Comparison of ENCODE assay signal across 1 cellular context in the genomic region with DNA sequence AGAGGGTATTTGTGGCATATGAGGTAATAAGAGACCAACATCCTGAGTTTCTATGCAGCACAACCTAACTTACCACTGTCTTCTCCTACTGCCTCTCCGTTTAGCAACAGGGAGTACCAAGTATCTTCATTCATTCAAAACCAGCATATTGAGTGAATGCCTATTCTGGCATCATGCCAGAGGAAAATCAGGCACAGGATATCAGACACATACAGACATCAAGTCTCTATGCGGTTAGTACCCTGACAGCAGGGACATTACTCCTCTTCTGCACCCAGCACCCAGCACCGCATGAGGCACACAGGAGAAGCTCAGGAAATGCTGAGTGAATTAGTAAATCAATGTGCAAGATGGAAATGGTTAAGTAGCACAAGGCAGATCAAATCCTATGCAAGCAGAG.
TF ChIP-seq lines count a peak whose summit lies in the region.

No MANE protein-coding gene starts in this region.

TF ChIP-seq in endothelial cell of umbilical vein, 7 proteins besides CTCF, POLR2A, EP300 and RAD21 (continued from another document):
- TF ChIP-seq, protein P1, sequence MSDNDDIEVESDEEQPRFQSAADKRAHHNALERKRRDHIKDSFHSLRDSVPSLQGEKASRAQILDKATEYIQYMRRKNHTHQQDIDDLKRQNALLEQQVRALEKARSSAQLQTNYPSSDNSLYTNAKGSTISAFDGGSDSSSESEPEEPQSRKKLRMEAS (IDR thresholded peaks at IDR 0.05; ENCODE audit: insufficient read depth, insufficient read length), result no peak
- no peak for TF ChIP-seq POLR2AphosphoS5 (IDR thresholded peaks at IDR 0.05; ENCODE audit: insufficient read depth, low read depth, low read length)
TF ChIP-seq in endothelial cell of umbilical vein: peak in this region for 0.
